23 cellular contexts compared by ENCODE assay signal in the genomic region with DNA sequence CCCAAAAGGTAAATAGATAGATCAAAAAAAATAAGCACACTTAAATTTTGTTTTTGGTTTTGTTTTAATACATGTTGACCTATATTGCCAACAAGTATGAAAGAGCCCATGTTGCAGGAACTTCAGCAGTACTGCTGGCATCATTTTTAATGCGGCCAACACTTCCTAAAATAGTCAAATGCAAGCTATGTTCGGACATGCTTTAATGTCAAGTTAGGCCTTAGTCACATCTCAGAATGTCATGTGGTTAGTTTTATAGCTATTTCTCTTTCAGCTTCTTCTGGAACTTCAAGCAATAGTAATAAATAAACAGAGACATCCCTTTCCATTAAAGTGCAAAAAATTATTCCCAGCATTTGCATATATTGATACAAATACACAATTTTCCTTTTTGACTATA.
"Had no signal": no experiment of that assay in that cellular context is flagged by ENCODE, and none has a peak within 500 bp of the region (broad histone marks: within the 10 kb centered on the region; RNA-seq: fewer than 3 reads in every experiment).

No MANE protein-coding gene starts in this region.

- H3K4me3 ChIP-seq: coronary artery, gastroesophageal sphincter, heart left ventricle, hepatocyte, left lung, mucosa of descending colon, pancreas, spleen, testis, tibial artery had no signal

- H3K79me2 ChIP-seq: hepatocyte had no signal

- H3K36me3 ChIP-seq: gastroesophageal sphincter, heart left ventricle, left lung, neutrophil, pancreas, spleen, tibial artery had no signal

- H3K4me2 ChIP-seq: hepatocyte had no signal

- H2AFZ ChIP-seq: hepatocyte had no signal

- H3K9me3 ChIP-seq: gastroesophageal sphincter, mucosa of descending colon, neutrophil, pancreas, testis, tibial artery had no signal

- FAIRE-seq: endothelial cell of umbilical vein had no signal

- DNase-seq: dermis blood vessel endothelial cell; effector memory CD4-positive, alpha-beta T cell; heart left ventricle; left cardiac atrium; left lung; mesenchymal stem cell; mucosa of descending colon; naive B cell; pancreas; spleen; stimulated activated CD4-positive, alpha-beta T cell treated with anti-CD3 and anti-CD28 coated beads, Interleukin-4, amount 100 ng/mL, for 4 hours; stimulated activated naive CD8-positive, alpha-beta T cell treated with anti-CD3 and anti-CD28 coated beads, Interleukin-15, Interleukin-2, amounts not matched to agents 100 U/mL and 50 U/mL, for 24 hours; substantia nigra; testis; tibial artery had no signal

- H3K27ac ChIP-seq: coronary artery, gastroesophageal sphincter, heart left ventricle, hepatocyte, left lung, neutrophil, pancreas, spleen, testis, tibial artery had no signal

- ATAC-seq: gastroesophageal sphincter; heart left ventricle; left cardiac atrium; left lung; mucosa of descending colon; natural killer cell treated with Interleukin-12 subunit alpha and Interleukin-12 subunit beta and Interleukin-15 and Interleukin-18, amount 100 ng/mL, for 72 hours; pancreas; sciatic nerve; stimulated activated memory B cell treated with anti-CD40 and anti-IgM and Interleukin-4, amounts not matched to agents 10 μg/mL and 1 μg/mL and 100 μg/mL, for 72 hours; stimulated activated naive CD8-positive, alpha-beta T cell treated with anti-CD3 and anti-CD28 coated beads, Interleukin-15, Interleukin-2, amounts not matched to agents 100 U/mL and 50 U/mL, for 24 hours had no signal

- H3K4me1 ChIP-seq: gastroesophageal sphincter, heart left ventricle, left lung, pancreas, spleen, testis, tibial artery had no signal

- H3K27me3 ChIP-seq: gastroesophageal sphincter, heart left ventricle, hepatocyte, left lung, neutrophil, pancreas, spleen, testis, tibial artery had no signal
